Comparison of ENCODE assay signal across 19 cellular contexts in genomic region chr2:5495616-5496015, GRCh38.
DNase-seq lines count a peak whose midpoint lies in the region; ATAC-seq, FAIRE-seq and TF ChIP-seq lines count a peak whose summit lies in the region.
"Had no signal": no experiment of that assay in that cellular context is flagged by ENCODE, and none has a peak within 500 bp of the region (broad histone marks: within the 10 kb centered on the region; RNA-seq: fewer than 3 reads in every experiment).

No MANE protein-coding gene starts in this region.

- H3K9me3 ChIP-seq in hepatocyte (ENCODE audit: low read depth): no peaks in the 10 kb centered on the region
- H3K9me3 ChIP-seq in CD8-positive, alpha-beta memory T cell (ENCODE audit: low read length): no peaks in the 10 kb centered on the region
- H3K9me3 ChIP-seq: HAP-1 had no signal

- H3K27me3 ChIP-seq in hepatocyte: no peaks in the 10 kb centered on the region
- no peaks in the 10 kb centered on the region for H3K27me3 ChIP-seq in CD8-positive, alpha-beta memory T cell (ENCODE audit: insufficient read depth, low read length, poor library complexity, severe bottlenecking)

- peak overlapping the region; percentile 55 for H3K27ac ChIP-seq in hepatocyte
- H3K27ac ChIP-seq in CD8-positive, alpha-beta memory T cell (ENCODE audit: low read depth, low read length): no peak overlapping the region

- peaks cover 10% of the 10 kb centered on the region for H3K4me1 ChIP-seq in hepatocyte (ENCODE audit: insufficient read depth)
- no peaks in the 10 kb centered on the region for H3K4me1 ChIP-seq in CD8-positive, alpha-beta memory T cell (ENCODE audit: insufficient read depth, low read length)
- H3K4me1 ChIP-seq: HAP-1 had no signal

- no peak overlapping the region for H3K4me3 ChIP-seq in hepatocyte
- no peak overlapping the region for H3K4me3 ChIP-seq in CD8-positive, alpha-beta memory T cell (ENCODE audit: low read length)
- H3K4me3 ChIP-seq: HAP-1 had no signal

- no peaks in the 10 kb centered on the region for H3K79me2 ChIP-seq in hepatocyte

- POLR2A ChIA-PET in CD8-positive, alpha-beta memory T cell (lab: Charles Lee): no interaction called here

- no peaks in the 10 kb centered on the region for H3K9me3 Mint-ChIP-seq in progenitor cell of endocrine pancreas (ENCODE audit: low read depth)
- H3K9me3 Mint-ChIP-seq in CD8-positive, alpha-beta memory T cell: peaks cover 2 to 7% (median 4%) of the 10 kb centered on the region in 5 donors

- TF ChIP-seq CTCF in hepatocyte (IDR thresholded peaks at IDR 0.05; ENCODE audit: poor library complexity) (no peak), progenitor cell of endocrine pancreas (IDR thresholded peaks at IDR 0.05; ENCODE audit: unreplicated experiment) (no peak)

- CTCF ChIA-PET in CD8-positive, alpha-beta memory T cell (lab: Charles Lee): no interaction called here

- H3K9me2 ChIP-seq in hepatocyte (replicated peaks; ENCODE audit: insufficient read depth): no peaks in the 10 kb centered on the region

- peak overlapping the region; percentile 24 for H2AFZ ChIP-seq in hepatocyte

- H4K20me1 ChIP-seq in hepatocyte (ENCODE audit: insufficient read depth, poor library complexity, severe bottlenecking): no peaks in the 10 kb centered on the region

- ATAC-seq in HG02938 (IDR thresholded peaks at IDR 0.05; ENCODE audit: unreplicated experiment): no peak

- no peak for FAIRE-seq in frontal cortex (lab: Jason Lieb, UNC)
- FAIRE-seq: GM18507 had no signal

- peak overlapping the region; percentile 90 for H3K27ac Mint-ChIP-seq in progenitor cell of endocrine pancreas
- no peak overlapping the region for H3K27ac Mint-ChIP-seq in CD8-positive, alpha-beta memory T cell
- H3K27ac Mint-ChIP-seq: HFFc6 had no signal

- H3K4me2 ChIP-seq in hepatocyte: peak overlapping the region; percentile 67

- DNase-seq in NCI-H2171 treated with DMSO at 0.1 percent for 48 hours (lab: John Stamatoyannopoulos, UW) (peak; percentile 10), NCI-H2171 (lab: John Stamatoyannopoulos, UW) (no peak), hepatocyte (ENCODE audit: low spot score) (no peak), progenitor cell of endocrine pancreas (ENCODE audit: low spot score, unreplicated experiment) (no peak), frontal cortex (ENCODE audit: low spot score in 2 of 2) (no peak)
- DNase-seq in CD8-positive, alpha-beta memory T cell: no peak
- DNase-seq: DMS153, HFFc6, KBM-7, MV-4-11, NCI-H1105, NCI-H1436 treated with DMSO at 0.1 percent for 48 hours, NCI-H2029, NCI-H524, Right ventricle myocardium superior, RPMI8226 had no signal

- H3K27me3 Mint-ChIP-seq in progenitor cell of endocrine pancreas: peaks cover 4% of the 10 kb centered on the region
- H3K27me3 Mint-ChIP-seq in CD8-positive, alpha-beta memory T cell: no peaks in the 10 kb centered on the region

- no peaks in the 10 kb centered on the region for H3K36me3 ChIP-seq in hepatocyte (replicated peaks; ENCODE audit: insufficient read depth, low read depth)
- no peaks in the 10 kb centered on the region for H3K36me3 ChIP-seq in CD8-positive, alpha-beta memory T cell (ENCODE audit: insufficient read depth, low read length)
- H3K36me3 ChIP-seq: HAP-1 had no signal

- peaks cover 41% of the 10 kb centered on the region for H3K4me1 Mint-ChIP-seq in progenitor cell of endocrine pancreas (ENCODE audit: low read depth)
- H3K4me1 Mint-ChIP-seq in CD8-positive, alpha-beta memory T cell: no peaks in the 10 kb centered on the region

- no peaks in the 10 kb centered on the region for H3K36me3 Mint-ChIP-seq in progenitor cell of endocrine pancreas (ENCODE audit: insufficient read depth)
- H3K36me3 Mint-ChIP-seq in CD8-positive, alpha-beta memory T cell: no peaks in the 10 kb centered on the region

- H3K4me3 Mint-ChIP-seq in progenitor cell of endocrine pancreas (ENCODE audit: low read depth): peak overlapping the region; percentile 61
- H3K4me3 Mint-ChIP-seq in CD8-positive, alpha-beta memory T cell: no peak overlapping the region
- H3K4me3 Mint-ChIP-seq: HFFc6 had no signal

- 25% methylated on average over 7 of the region's 7 CpGs for WGBS in hepatocyte (ENCODE audit: low lambda C conversion rate, missing lambda C conversion rate)
